8 cellular contexts compared by ENCODE assay signal in genomic region chr18:12038082-12038660, GRCh38. TPM values are rescaled to one million over a fixed set of nuclear protein-coding genes. Genes with fewer than 3 reads are reported as not detected.
DNase-seq lines count a peak whose midpoint lies in the region; ATAC-seq and TF ChIP-seq lines count a peak whose summit lies in the region.

No MANE protein-coding gene starts in this region.

- ATAC-seq in HG03354 (IDR thresholded peaks at IDR 0.05; ENCODE audit: poor library complexity, severe bottlenecking, unreplicated experiment) = peak; percentile 31
- ATAC-seq in activated T-helper 17 cell treated with anti-CD3 and anti-CD28 coated beads, Interleukin-2, amount 50 U/mL, for 72 hours (replicated peaks) = peak; percentile 14

- H3K4me2 ChIP-seq in skeletal muscle satellite cell (ENCODE audit: low read length) = peak overlapping the region; percentile 99

- peaks cover 0 to 11% of the 10 kb centered on the region in 2 donors for H3K4me1 ChIP-seq in right atrium auricular region
- peaks cover 18% of the 10 kb centered on the region for H3K4me1 ChIP-seq in skeletal muscle satellite cell (ENCODE audit: control insufficient read depth, insufficient read depth, low read length)

- peaks cover 8% of the 10 kb centered on the region for H3K27me3 Mint-ChIP-seq in activated T-helper 17 cell treated with anti-CD3 and anti-CD28 coated beads, Interleukin-2, amount 50 U/mL, for 72 hours

- peak overlapping the region; percentile 85 for H3K9ac ChIP-seq in skeletal muscle satellite cell (ENCODE audit: low read depth, low read length)

- H3K27ac ChIP-seq in C4-2B = peak overlapping the region; percentile 35
- H3K27ac ChIP-seq in right atrium auricular region = peak overlapping the region in 1 of 2 donors; percentile 65

- H3K4me3 Mint-ChIP-seq in activated T-helper 17 cell treated with anti-CD3 and anti-CD28 coated beads, Interleukin-2, amount 50 U/mL, for 72 hours = peak overlapping the region; percentile 65

- H3K27ac Mint-ChIP-seq in activated T-helper 17 cell treated with anti-CD3 and anti-CD28 coated beads, Interleukin-2, amount 50 U/mL, for 72 hours = no peak overlapping the region

- no peaks in the 10 kb centered on the region for H3K36me3 Mint-ChIP-seq in activated T-helper 17 cell treated with anti-CD3 and anti-CD28 coated beads, Interleukin-2, amount 50 U/mL, for 72 hours (ENCODE audit: low read depth)

- H3K27me3 ChIP-seq in right atrium auricular region (no peaks in the 10 kb centered on the region), skeletal muscle satellite cell (ENCODE audit: control insufficient read depth, insufficient read depth, low read length) (no peaks in the 10 kb centered on the region)

- H3K9me3 ChIP-seq in right atrium auricular region = no peaks in the 10 kb centered on the region
- H3K9me3 ChIP-seq in skeletal muscle satellite cell (replicated peaks; ENCODE audit: low read length) = no peaks in the 10 kb centered on the region

- H3K4me3 ChIP-seq in right atrium auricular region (peak overlapping the region; percentile 37 to 54), skeletal muscle satellite cell (ENCODE audit: low read length) (peak overlapping the region; percentile 83)

- TF ChIP-seq CTCF in C4-2B (conservative IDR thresholded peaks at IDR 0.05) (no peak), right atrium auricular region (IDR thresholded peaks at IDR 0.05) (no peak)

- H3K36me3 ChIP-seq in right atrium auricular region (no peaks in the 10 kb centered on the region), skeletal muscle satellite cell (ENCODE audit: insufficient read depth, low read length) (no peaks in the 10 kb centered on the region)

- H3K9me3 Mint-ChIP-seq in activated T-helper 17 cell treated with anti-CD3 and anti-CD28 coated beads, Interleukin-2, amount 50 U/mL, for 72 hours = no peaks in the 10 kb centered on the region

- no peaks in the 10 kb centered on the region for H3K4me1 Mint-ChIP-seq in activated T-helper 17 cell treated with anti-CD3 and anti-CD28 coated beads, Interleukin-2, amount 50 U/mL, for 72 hours

- DNase-seq in right atrium auricular region (ENCODE audit: low spot score) (peak; percentile 62), mucosa of gallbladder (ENCODE audit: low spot score) (no peak), DMS114 treated with DMSO at 0.1 percent for 48 hours (lab: John Stamatoyannopoulos, UW; ENCODE audit: unreplicated experiment) (no peak)
- no peak for DNase-seq in effector CD8-positive, alpha-beta T cell (lab: John Stamatoyannopoulos, UW)

RNA-seq across cellular contexts. Expression of gene ANKRD62, which starts 55.5 kb away (rescaled TPM):
- total RNA-seq in activated T-helper 17 cell treated with anti-CD3 and anti-CD28 coated beads, Interleukin-2, amount 50 U/mL, for 72 hours = not detected
- total RNA-seq in right atrium auricular region = not detected
- total RNA-seq in skeletal muscle satellite cell (2012; rRNA removed) = not detected in 2 replicates
- not detected for total RNA-seq in mucosa of gallbladder

RNA-seq across cellular contexts. Expression of gene IMPA2, which starts 56.9 kb away (rescaled TPM):
- total RNA-seq in activated T-helper 17 cell treated with anti-CD3 and anti-CD28 coated beads, Interleukin-2, amount 50 U/mL, for 72 hours = 10 to 100 TPM; 18.3 to 23.7 TPM
- 10 to 100 TPM; 20.2 to 22.9 TPM for total RNA-seq in right atrium auricular region
- total RNA-seq in skeletal muscle satellite cell (2012; rRNA removed) = 7.4 and 9.0 TPM in 2 replicates
- 64.2 TPM for total RNA-seq in mucosa of gallbladder
